9 cellular contexts compared by ENCODE assay signal in genomic region chr21:33976082-33976979, GRCh38.
DNase-seq lines count a peak whose midpoint lies in the region; TF ChIP-seq lines count a peak whose summit lies in the region.
"Had no signal": no experiment of that assay in that cellular context is flagged by ENCODE, and none has a peak within 500 bp of the region (broad histone marks: within the 10 kb centered on the region; RNA-seq: fewer than 3 reads in every experiment).

No MANE protein-coding gene starts in this region.

- peak in 1 of 2 donors; percentile 42 for TF ChIP-seq EP300 in tibial nerve (IDR thresholded peaks at IDR 0.05)

- DNase-seq in GM12864 (ENCODE audit: low read depth) (peak; percentile 72), H7 (peak; percentile 46), M059J (ENCODE audit: low read depth) (peak; percentile 100), dermis blood vessel endothelial cell (peak; percentile 48), myocyte (ENCODE audit: low read depth) (peak; percentile 83), tibial nerve (ENCODE audit: low spot score in 2 of 2) (no peak), hippocampal formation (lab: John Stamatoyannopoulos, UW) (no peak)
- peak; percentile 28 to 38 for DNase-seq in activated CD4-positive, alpha-beta T cell treated with anti-CD3 and anti-CD28 coated beads for 24 hours (ENCODE audit: low read depth in 2 of 2)

- H3K4me3 ChIP-seq in GM12864 (ENCODE audit: low read depth, low read length), result peak overlapping the region; percentile 6
- no peak overlapping the region for H3K4me3 ChIP-seq in H7 (ENCODE audit: insufficient read depth, low read depth, low read length)
- no peak overlapping the region for H3K4me3 ChIP-seq in tibial nerve
- H3K4me3 ChIP-seq: body of pancreas had no signal

- no peaks in the 10 kb centered on the region for H3K36me3 ChIP-seq in H7 (replicated peaks; ENCODE audit: control insufficient read depth, insufficient read depth, low read length)
- no peaks in the 10 kb centered on the region for H3K36me3 ChIP-seq in tibial nerve

- no peaks in the 10 kb centered on the region for H3K27me3 ChIP-seq in H7 (ENCODE audit: control insufficient read depth, insufficient read depth, low read length)
- H3K27me3 ChIP-seq in tibial nerve, result no peaks in the 10 kb centered on the region
- H3K27me3 ChIP-seq: body of pancreas had no signal

- H3K9me3 ChIP-seq in tibial nerve, result no peaks in the 10 kb centered on the region
- H3K9me3 ChIP-seq: body of pancreas had no signal

- TF ChIP-seq POLR2A in tibial nerve (IDR thresholded peaks at IDR 0.05), result no peak

- TF ChIP-seq CTCF in GM12864 (IDR thresholded peaks at IDR 0.05; ENCODE audit: low read depth, low read length, missing control alignments), result no peak
- TF ChIP-seq CTCF in tibial nerve (IDR thresholded peaks at IDR 0.05), result no peak

- peak overlapping the region; percentile 68 to 88 (median 77) for H3K27ac ChIP-seq in tibial nerve

- 22 to 23% methylated on average over 14 of the region's 14 CpGs for WGBS in tibial nerve, 2 donors

- peaks cover 0 to 31% (median 20%) of the 10 kb centered on the region in 4 donors for H3K4me1 ChIP-seq in tibial nerve
- H3K4me1 ChIP-seq: body of pancreas had no signal

Comparison
In these comparisons a context has a peak if more than half of its experiments do, and no peak if none do; other contexts are left out.
1. DNase-seq: peak in GM12864 (single experiment), H7 (single experiment), M059J (single experiment), activated CD4-positive, alpha-beta T cell treated with anti-CD3 and anti-CD28 coated beads for 24 hours (2 of 2), dermis blood vessel endothelial cell (single experiment) and myocyte (single experiment); none in tibial nerve (0 of 2) and hippocampal formation (0 of 2).